8 cellular contexts compared by ENCODE assay signal in the genomic region with DNA sequence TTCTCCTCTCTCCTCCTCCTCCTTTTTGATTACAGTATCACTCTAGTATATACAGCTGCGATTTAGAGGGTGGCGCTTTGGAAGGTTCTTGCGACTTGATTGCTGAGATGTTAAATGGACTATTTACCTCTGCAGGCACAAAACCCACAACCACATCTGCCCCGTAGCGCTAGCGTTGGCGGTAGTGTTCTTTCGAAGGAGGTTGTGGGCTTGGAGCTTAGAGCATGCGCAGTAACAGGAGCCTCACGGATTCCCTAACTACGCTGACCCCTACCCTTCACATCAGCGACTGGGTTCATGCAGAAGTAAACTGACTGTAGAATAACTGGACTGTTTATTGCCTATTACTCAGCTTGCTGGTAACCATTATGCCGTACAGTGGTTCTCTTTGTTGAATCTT. TPM values are rescaled to one million over a fixed set of nuclear protein-coding genes. Genes with fewer than 3 reads are reported as not detected.
DNase-seq lines count a peak whose midpoint lies in the region; ATAC-seq and TF ChIP-seq lines count a peak whose summit lies in the region.

No MANE protein-coding gene starts in this region.

- no peak for DNase-seq in CD14-positive monocyte (ENCODE audit: low spot score)
- peak; percentile 9 for DNase-seq in LHCN-M2 (ENCODE audit: low read depth)
- peak; percentile 16 for DNase-seq in myocyte (ENCODE audit: low read depth)
- no peak for DNase-seq in WERI-Rb-1
- no peak for DNase-seq in amniotic stem cell (lab: John Stamatoyannopoulos, UW)
- no peak for DNase-seq in SHP77 (lab: John Stamatoyannopoulos, UW)

- TF ChIP-seq CTCF in CD14-positive monocyte (IDR thresholded peaks at IDR 0.05) (no peak), WERI-Rb-1 (IDR thresholded peaks at IDR 0.05; ENCODE audit: low read depth, low read length) (no peak)

- intact Hi-C loops in CD14-positive monocyte (cut with micrococcal nuclease): loop anchor here (5.0 to 10.0 kb wide), 2 partner anchors 226 to 649 kb away; no protein-coding TSS in a partner anchor
- intact Hi-C loops in dendritic cell treated with granulocyte-macrophage colony-stimulating factor and Interleukin-4, amounts not matched to agents 40 ng/mL and 50 ng/mL, for 4 days (cut with micrococcal nuclease): loop anchor here (10.0 kb wide), 1 partner anchor 496 kb away; no protein-coding TSS in a partner anchor

- H3K36me3 ChIP-seq in WERI-Rb-1: no peaks in the 10 kb centered on the region

- H3K27ac Mint-ChIP-seq in CD14-positive monocyte: no peak overlapping the region
- no peak overlapping the region for H3K27ac Mint-ChIP-seq in dendritic cell treated with granulocyte-macrophage colony-stimulating factor and Interleukin-4, amounts not matched to agents 40 ng/mL and 50 ng/mL, for 4 days

- H3K27ac ChIP-seq in WERI-Rb-1: no peak overlapping the region

- H3K9me3 ChIP-seq in WERI-Rb-1 (ENCODE audit: severe bottlenecking): no peaks in the 10 kb centered on the region

- no peak overlapping the region for H3K4me3 ChIP-seq in WERI-Rb-1 (ENCODE audit: low read depth, low read length)

- H3K36me3 Mint-ChIP-seq in CD14-positive monocyte: no peaks in the 10 kb centered on the region
- no peaks in the 10 kb centered on the region for H3K36me3 Mint-ChIP-seq in dendritic cell treated with granulocyte-macrophage colony-stimulating factor and Interleukin-4, amounts not matched to agents 40 ng/mL and 50 ng/mL, for 4 days (ENCODE audit: low read depth)

- H3K27me3 Mint-ChIP-seq in CD14-positive monocyte (ENCODE audit: low read depth in 3 of 3): no peaks in the 10 kb centered on the region
- no peaks in the 10 kb centered on the region for H3K27me3 Mint-ChIP-seq in dendritic cell treated with granulocyte-macrophage colony-stimulating factor and Interleukin-4, amounts not matched to agents 40 ng/mL and 50 ng/mL, for 4 days

- no peaks in the 10 kb centered on the region for H3K9me3 Mint-ChIP-seq in CD14-positive monocyte
- no peaks in the 10 kb centered on the region for H3K9me3 Mint-ChIP-seq in dendritic cell treated with granulocyte-macrophage colony-stimulating factor and Interleukin-4, amounts not matched to agents 40 ng/mL and 50 ng/mL, for 4 days

- ATAC-seq in HG03565 (IDR thresholded peaks at IDR 0.05; ENCODE audit: unreplicated experiment): no peak

- H3K4me3 Mint-ChIP-seq in CD14-positive monocyte: peak overlapping the region; percentile 48 to 76
- peak overlapping the region; percentile 13 for H3K4me3 Mint-ChIP-seq in dendritic cell treated with granulocyte-macrophage colony-stimulating factor and Interleukin-4, amounts not matched to agents 40 ng/mL and 50 ng/mL, for 4 days

- no peaks in the 10 kb centered on the region for H3K27me3 ChIP-seq in WERI-Rb-1 (ENCODE audit: insufficient read depth, low read depth, severe bottlenecking)

- peaks cover 42% of the 10 kb centered on the region for H3K4me1 Mint-ChIP-seq in CD14-positive monocyte
- peaks cover 23% of the 10 kb centered on the region for H3K4me1 Mint-ChIP-seq in dendritic cell treated with granulocyte-macrophage colony-stimulating factor and Interleukin-4, amounts not matched to agents 40 ng/mL and 50 ng/mL, for 4 days (ENCODE audit: low read depth)

RNA-seq across cellular contexts. Expression of gene CGGBP1, which starts 58.0 kb away (rescaled TPM):
- polyA plus RNA-seq in CD14-positive monocyte: 10 to 100 TPM; 68.7 to 82.4 TPM
- total RNA-seq in LHCN-M2 (2014; rRNA removed) (60.1 and 68.1 TPM in 2 replicates), myocyte (75.2 and 77.0 TPM in 2 replicates)
- polyA plus RNA-seq in LHCN-M2 (2012): 27.6 TPM
- 36.8 TPM for polyA plus RNA-seq in myocyte (2012)

RNA-seq across cellular contexts. Expression of gene ZNF654, which starts 58.2 kb away (rescaled TPM):
- polyA plus RNA-seq in CD14-positive monocyte: 1 to 10 TPM; 4.8 to 7.2 TPM
- total RNA-seq in LHCN-M2 (2014; rRNA removed) (14.8 and 14.9 TPM in 2 replicates), myocyte (11.0 and 13.4 TPM in 2 replicates)
- 4.1 TPM for polyA plus RNA-seq in LHCN-M2 (2012)
- 3.0 TPM for polyA plus RNA-seq in myocyte (2012)

Comparison
In these comparisons a context has a peak if more than half of its experiments do, and no peak if none do; other contexts are left out.
1. DNase-seq: peak in LHCN-M2 (single experiment) and myocyte (single experiment); none in CD14-positive monocyte (single experiment), WERI-Rb-1 (single experiment), amniotic stem cell (single experiment) and SHP77 (0 of 2).